Comparison of ENCODE assay signal across 11 cellular contexts in genomic region chr6:14721103-14721758, GRCh38.
DNase-seq lines count a peak whose midpoint lies in the region; ATAC-seq and TF ChIP-seq lines count a peak whose summit lies in the region.
"Had no signal": no experiment of that assay in that cellular context is flagged by ENCODE, and none has a peak within 500 bp of the region (broad histone marks: within the 10 kb centered on the region; RNA-seq: fewer than 3 reads in every experiment).

No MANE protein-coding gene starts in this region.

- no peak overlapping the region for H4K8ac ChIP-seq in trophoblast cell (ENCODE audit: low read depth, low read length)

- no CpG with 5 or more reads among the region's 9 CpGs for WGBS in trophoblast cell (ENCODE audit: extremely low coverage, insufficient coverage, insufficient read length)

- no peak overlapping the region for H3K4me2 ChIP-seq in trophoblast cell (ENCODE audit: low read length)

- H4K12ac ChIP-seq in trophoblast cell (ENCODE audit: low read depth, low read length): no peak overlapping the region

- no peaks in the 10 kb centered on the region for H3K27me3 Mint-ChIP-seq in chondrocyte (ENCODE audit: low read depth)

- H3K27me3 ChIP-seq in cardiac muscle cell (no peaks in the 10 kb centered on the region), trophoblast cell (ENCODE audit: insufficient read depth, low read length) (no peaks in the 10 kb centered on the region)
- H3K27me3 ChIP-seq: uterus had no signal

- no peak overlapping the region for H2BK5ac ChIP-seq in trophoblast cell (ENCODE audit: low read depth, low read length, poor library complexity)

- H3K9ac ChIP-seq in trophoblast cell (ENCODE audit: low read length): no peak overlapping the region

- H3K79me1 ChIP-seq in trophoblast cell (ENCODE audit: low read length): no peaks in the 10 kb centered on the region

- no peak overlapping the region for H3K18ac ChIP-seq in trophoblast cell (ENCODE audit: low read length)

- no peak overlapping the region for H3K23ac ChIP-seq in trophoblast cell (ENCODE audit: low read length)

- H3K4me3 ChIP-seq in cardiac muscle cell: no peak overlapping the region
- H3K4me3 ChIP-seq in trophoblast cell (ENCODE audit: low read depth, low read length): no peak overlapping the region
- H3K4me3 ChIP-seq: uterus had no signal

- no peak overlapping the region for H3K4me3 Mint-ChIP-seq in chondrocyte (ENCODE audit: unreplicated experiment)

- no peak overlapping the region for H4K91ac ChIP-seq in trophoblast cell (ENCODE audit: low read depth, low read length)

- no peaks in the 10 kb centered on the region for H3K9me3 Mint-ChIP-seq in chondrocyte (ENCODE audit: low read depth)

- TF ChIP-seq CTCF in cardiac muscle cell (IDR thresholded peaks at IDR 0.05; ENCODE audit: low read depth, low read length): no peak
- TF ChIP-seq CTCF in chondrocyte (IDR thresholded peaks at IDR 0.05): no peak

- H2BK12ac ChIP-seq in trophoblast cell (ENCODE audit: low read length): no peak overlapping the region

- peak; percentile 6 for DNase-seq in HuH-7 (ENCODE audit: low spot score)
- DNase-seq in RPMI8226: peak; percentile 80
- DNase-seq in cardiac muscle cell (ENCODE audit: low read depth in 1 of 2, low spot score in 1 of 2): peak; percentile 64 to 76
- peak; percentile 69 to 93 for DNase-seq in trophoblast cell
- DNase-seq in stimulated activated CD4-positive, alpha-beta T cell treated with anti-CD3 and anti-CD28 coated beads, Interleukin-2, amount 100 ng/mL, for 48 hours: no peak
- DNase-seq in chondrocyte (ENCODE audit: low spot score): no peak
- DNase-seq: NCI-H1436 treated with DMSO at 0.1 percent for 48 hours; stimulated activated CD4-positive, alpha-beta T cell treated with anti-CD3 and anti-CD28 coated beads, Interleukin-4, amount 100 ng/mL, for 1 hour; uterus had no signal

- H3K27ac ChIP-seq in cardiac muscle cell (peak overlapping the region; percentile 89), trophoblast cell (ENCODE audit: low read depth, low read length) (no peak overlapping the region)
- H3K27ac ChIP-seq: uterus had no signal

- H3K79me2 ChIP-seq in trophoblast cell (ENCODE audit: control insufficient read depth, insufficient read depth, low read length, poor library complexity): no peaks in the 10 kb centered on the region

- H3K36me3 ChIP-seq in cardiac muscle cell (no peaks in the 10 kb centered on the region), trophoblast cell (ENCODE audit: control insufficient read depth in 1 of 2, insufficient read depth in 2 of 2, low read length in 2 of 2) (no peaks in the 10 kb centered on the region)
- H3K36me3 ChIP-seq: uterus had no signal

- no peaks in the 10 kb centered on the region for H3K9me3 ChIP-seq in cardiac muscle cell (ENCODE audit: low read depth)
- no peaks in the 10 kb centered on the region for H3K9me3 ChIP-seq in trophoblast cell (ENCODE audit: insufficient read depth, low read depth, low read length)
- H3K9me3 ChIP-seq: uterus had no signal

- H3K4ac ChIP-seq in trophoblast cell (ENCODE audit: low read depth, low read length): no peak overlapping the region

- H2AK5ac ChIP-seq in trophoblast cell (ENCODE audit: low read length): no peak overlapping the region

- H3K14ac ChIP-seq in trophoblast cell (ENCODE audit: low read length): no peak overlapping the region

- no peak overlapping the region for H2BK120ac ChIP-seq in trophoblast cell (ENCODE audit: insufficient read depth, low read length, poor library complexity)

- H2AFZ ChIP-seq in trophoblast cell (ENCODE audit: insufficient read depth, low read length, poor library complexity): no peak overlapping the region

- peaks cover 9% of the 10 kb centered on the region for H3K4me1 Mint-ChIP-seq in chondrocyte (ENCODE audit: low read depth)

- H3K4me1 ChIP-seq in cardiac muscle cell (ENCODE audit: low read depth): peaks cover 33% of the 10 kb centered on the region
- H3K4me1 ChIP-seq in trophoblast cell (ENCODE audit: control insufficient read depth in 1 of 2, insufficient read depth in 2 of 2, low read length in 2 of 2): peaks cover 3 to 6% of the 10 kb centered on the region in 2 experiments
- H3K4me1 ChIP-seq: uterus had no signal

- H3K36me3 Mint-ChIP-seq in chondrocyte (ENCODE audit: low read depth): peaks cover 1% of the 10 kb centered on the region

- ATAC-seq in HG03039 (IDR thresholded peaks at IDR 0.05; ENCODE audit: unreplicated experiment) (no peak), HG03097 (IDR thresholded peaks at IDR 0.05; ENCODE audit: low FRiP score, unreplicated experiment) (no peak)

- H3K27ac Mint-ChIP-seq in chondrocyte (ENCODE audit: unreplicated experiment): no peak overlapping the region

Comparison
In these comparisons a context has a peak if more than half of its experiments do, and no peak if none do; other contexts are left out.
1. DNase-seq: peak in HuH-7 (single experiment), RPMI8226 (single experiment), cardiac muscle cell (2 of 2) and trophoblast cell (2 of 2); none in stimulated activated CD4-positive, alpha-beta T cell treated with anti-CD3 and anti-CD28 coated beads, Interleukin-2, amount 100 ng/mL, for 48 hours (0 of 2) and chondrocyte (single experiment).